ENCODE assay signal across 34 cellular contexts in the genomic region with DNA sequence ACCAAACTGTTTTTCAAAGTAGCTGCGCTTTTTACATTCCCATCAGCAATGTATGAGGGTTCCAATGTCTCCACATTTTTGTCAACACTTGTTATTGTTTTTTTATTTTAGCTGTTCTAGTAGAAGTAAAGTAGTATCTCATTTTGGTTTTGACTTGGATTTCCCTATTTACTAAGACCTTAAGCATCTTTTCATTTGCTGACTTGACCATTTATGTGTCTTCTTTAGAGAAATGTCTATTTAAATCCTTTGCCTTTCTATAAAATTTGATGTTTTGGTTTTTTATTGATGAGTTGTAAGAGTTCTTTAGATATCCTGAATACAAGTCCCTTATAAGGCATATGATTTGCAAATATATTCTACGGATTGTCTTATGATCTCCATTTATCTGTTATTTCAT.
"Had no signal": no experiment of that assay in that cellular context is flagged by ENCODE, and none has a peak within 500 bp of the region (broad histone marks: within the 10 kb centered on the region; RNA-seq: fewer than 3 reads in every experiment).

No MANE protein-coding gene starts in this region.

- H3K27me3 ChIP-seq: adrenal gland, body of pancreas, brain microvascular endothelial cell, breast epithelium had no signal

- H3K27ac ChIP-seq: adrenal gland, body of pancreas, brain microvascular endothelial cell, breast epithelium, VCaP had no signal

- FAIRE-seq: astrocyte, colon, TTC549 had no signal

- DNase-seq: activated B cell treated with CpG ODN at 0.5 μM for 24 hours; activated CD4-positive, alpha-beta memory T cell treated with anti-CD3 and anti-CD28 coated beads for 36 hours; activated CD4-positive, alpha-beta T cell treated with anti-CD3 and anti-CD28 coated beads for 4 hours; activated CD4-positive, alpha-beta T cell treated with anti-CD3 and anti-CD28 coated beads, Interleukin-2, amount 10 ng/mL, durations not matched to agents 24 days and 14 days; activated CD4-positive, alpha-beta T cell treated with anti-CD3 and anti-CD28 coated beads, Interleukin-2, amount 50 U/mL, for 1 hour; activated CD4-positive, alpha-beta T cell treated with anti-CD3 and anti-CD28 coated beads, Interleukin-2, amount 50 U/mL, for 4 hours; activated CD4-positive, CD25-positive, alpha-beta regulatory T cell treated with anti-CD3 and anti-CD28 coated beads, Interleukin-2, amount 50 U/mL, for 72 hours; activated CD8-positive, alpha-beta memory T cell treated with anti-CD3 and anti-CD28 coated beads, Interleukin-2, amount 50 U/mL, for 4 hours; activated CD8-positive, alpha-beta T cell treated with anti-CD3 and anti-CD28 coated beads for 36 hours; activated effector memory CD4-positive, alpha-beta T cell treated with anti-CD3 and anti-CD28 coated beads, Interleukin-2, amount 50 U/mL, for 16 hours; activated gamma-delta T cell treated with Interleukin-2 at 50 U/mL for 16 hours; activated naive CD4-positive, alpha-beta T cell; activated naive CD4-positive, alpha-beta T cell treated with anti-CD3 and anti-CD28 coated beads for 36 hours; activated naive CD4-positive, alpha-beta T cell treated with anti-CD3 and anti-CD28 coated beads, Interleukin-2, amount 50 U/mL, for 16 hours; activated naive CD8-positive, alpha-beta T cell treated with anti-CD3 and anti-CD28 coated beads for 36 hours; activated T-cell treated with anti-CD3 and anti-CD28 coated beads for 4 hours; activated T-cell treated with anti-CD3 and anti-CD28 coated beads, Interleukin-2, amount 50 U/mL, for 1 hour; activated T-cell treated with anti-CD3 and anti-CD28 coated beads, Interleukin-2, amount 50 U/mL, for 4 hours; activated T-cell treated with anti-CD3 and anti-CD28 coated beads, Interleukin-2, amount 50 U/mL, for 72 hours; adrenal gland; amniotic stem cell; aorta; body of pancreas; brain microvascular endothelial cell; central memory CD4-positive, alpha-beta T cell; T-helper 2 cell; T-helper 9 cell had no signal

- ATAC-seq: activated CD8-positive, alpha-beta T cell treated with anti-CD3 and anti-CD28 coated beads for 36 hours; activated naive CD4-positive, alpha-beta T cell treated with anti-CD3 and anti-CD28 coated beads, Interleukin-2, amount 50 U/mL, for 72 hours; activated T-cell treated with anti-CD3 and anti-CD28 coated beads, Interleukin-2, amount 50 U/mL, for 4 hours; activated T-cell treated with anti-CD3 and anti-CD28 coated beads, Interleukin-2, amount 50 U/mL, for 72 hours; activated T-helper 17 cell treated with anti-CD3 and anti-CD28 coated beads, Interleukin-2, amount 50 U/mL, for 72 hours; body of pancreas had no signal

- H3K36me3 ChIP-seq: adrenal gland, brain microvascular endothelial cell, breast epithelium had no signal

- H3K9me3 ChIP-seq: adrenal gland, body of pancreas had no signal

- H3K4me1 ChIP-seq: adrenal gland, body of pancreas, breast epithelium had no signal

- H3K4me3 ChIP-seq: adrenal gland, body of pancreas, breast epithelium had no signal
